32 cellular contexts compared by ENCODE assay signal in genomic region chr11:115234794-115235193, GRCh38.
"Had no signal": no experiment of that assay in that cellular context is flagged by ENCODE, and none has a peak within 500 bp of the region (broad histone marks: within the 10 kb centered on the region; RNA-seq: fewer than 3 reads in every experiment).

No MANE protein-coding gene starts in this region.

- H3K27me3 ChIP-seq: adrenal gland, body of pancreas, brain microvascular endothelial cell, breast epithelium had no signal

- H3K27ac ChIP-seq: adrenal gland, body of pancreas, brain microvascular endothelial cell, breast epithelium, VCaP had no signal

- H3K4me1 ChIP-seq: body of pancreas, breast epithelium had no signal

- H3K36me3 ChIP-seq: adrenal gland, brain microvascular endothelial cell, breast epithelium had no signal

- DNase-seq: activated B cell treated with CpG ODN at 0.5 μM for 24 hours; activated CD4-positive, alpha-beta memory T cell treated with anti-CD3 and anti-CD28 coated beads for 36 hours; activated CD4-positive, alpha-beta T cell treated with anti-CD3 and anti-CD28 coated beads for 4 hours; activated CD4-positive, alpha-beta T cell treated with anti-CD3 and anti-CD28 coated beads, Interleukin-2, amount 10 ng/mL, durations not matched to agents 24 days and 14 days; activated CD4-positive, alpha-beta T cell treated with anti-CD3 and anti-CD28 coated beads, Interleukin-2, amount 50 U/mL, for 1 hour; activated CD4-positive, alpha-beta T cell treated with anti-CD3 and anti-CD28 coated beads, Interleukin-2, amount 50 U/mL, for 4 hours; activated CD4-positive, CD25-positive, alpha-beta regulatory T cell treated with anti-CD3 and anti-CD28 coated beads, Interleukin-2, amount 50 U/mL, for 72 hours; activated CD8-positive, alpha-beta memory T cell treated with anti-CD3 and anti-CD28 coated beads, Interleukin-2, amount 50 U/mL, for 4 hours; activated CD8-positive, alpha-beta T cell treated with anti-CD3 and anti-CD28 coated beads for 36 hours; activated effector memory CD4-positive, alpha-beta T cell treated with anti-CD3 and anti-CD28 coated beads, Interleukin-2, amount 50 U/mL, for 16 hours; activated gamma-delta T cell treated with Interleukin-2 at 50 U/mL for 16 hours; activated naive CD4-positive, alpha-beta T cell; activated naive CD4-positive, alpha-beta T cell treated with anti-CD3 and anti-CD28 coated beads for 36 hours; activated naive CD4-positive, alpha-beta T cell treated with anti-CD3 and anti-CD28 coated beads, Interleukin-2, amount 50 U/mL, for 16 hours; activated naive CD8-positive, alpha-beta T cell treated with anti-CD3 and anti-CD28 coated beads for 36 hours; activated T-cell treated with anti-CD3 and anti-CD28 coated beads for 4 hours; activated T-cell treated with anti-CD3 and anti-CD28 coated beads, Interleukin-2, amount 50 U/mL, for 1 hour; activated T-cell treated with anti-CD3 and anti-CD28 coated beads, Interleukin-2, amount 50 U/mL, for 4 hours; activated T-cell treated with anti-CD3 and anti-CD28 coated beads, Interleukin-2, amount 50 U/mL, for 72 hours; adrenal gland; amniotic stem cell; aorta; body of pancreas; brain microvascular endothelial cell; central memory CD4-positive, alpha-beta T cell; T-helper 1 cell; T-helper 2 cell; T-helper 9 cell had no signal

- H3K4me3 ChIP-seq: adrenal gland, body of pancreas, breast epithelium had no signal

- H3K9me3 ChIP-seq: adrenal gland, body of pancreas, breast epithelium had no signal

- ATAC-seq: activated CD8-positive, alpha-beta T cell treated with anti-CD3 and anti-CD28 coated beads for 36 hours; activated naive CD4-positive, alpha-beta T cell treated with anti-CD3 and anti-CD28 coated beads, Interleukin-2, amount 50 U/mL, for 72 hours; activated T-cell treated with anti-CD3 and anti-CD28 coated beads, Interleukin-2, amount 50 U/mL, for 4 hours; activated T-cell treated with anti-CD3 and anti-CD28 coated beads, Interleukin-2, amount 50 U/mL, for 72 hours; activated T-helper 17 cell treated with anti-CD3 and anti-CD28 coated beads, Interleukin-2, amount 50 U/mL, for 72 hours; body of pancreas had no signal
